ENCODE assay signal across 2 cellular contexts in genomic region chr17:66975188-66975587, GRCh38.
TF ChIP-seq lines count a peak whose summit lies in the region.

No MANE protein-coding gene starts in this region.

TF ChIP-seq in A549, 52 proteins besides CTCF, POLR2A, EP300 and RAD21 (continued from another document):
- TF ChIP-seq KDM1A (IDR thresholded peaks at IDR 0.05; ENCODE audit: low read depth), result peak; percentile 41; the same call in 1 of the 2 replicates
- no peak for TF ChIP-seq HOXA7 (CRISPR knock-in tag; IDR thresholded peaks at IDR 0.05)
- TF ChIP-seq ZNF302 (CRISPR knock-in tag; IDR thresholded peaks at IDR 0.05), result no peak

TF ChIP-seq in HCT116, 20 proteins besides CTCF, POLR2A, EP300 and RAD21 (continued from another document):
- TF ChIP-seq TCF7L2 (IDR thresholded peaks at IDR 0.05; ENCODE audit: borderline replicate concordance, extremely low read depth, insufficient read depth, insufficient read length) (no peak), SIN3A (IDR thresholded peaks at IDR 0.05; ENCODE audit: low read depth) (no peak), EGR1 (IDR thresholded peaks at IDR 0.05; ENCODE audit: low read depth) (no peak), CBX3 (IDR thresholded peaks at IDR 0.05; ENCODE audit: low read depth) (no peak), EZH2phosphoT487 (IDR thresholded peaks at IDR 0.05; ENCODE audit: borderline replicate concordance) (no peak), FOSL1 (IDR thresholded peaks at IDR 0.05; ENCODE audit: low read depth) (no peak), ZFX (IDR thresholded peaks at IDR 0.05) (no peak), JUND (IDR thresholded peaks at IDR 0.05) (no peak), SP1 (IDR thresholded peaks at IDR 0.05; ENCODE audit: low read depth) (no peak), YY1 (IDR thresholded peaks at IDR 0.05; ENCODE audit: extremely low read depth, insufficient replicate concordance, low read depth, low read length) (no peak), CEBPB (IDR thresholded peaks at IDR 0.05; ENCODE audit: low read depth) (no peak), MAX (IDR thresholded peaks at IDR 0.05) (no peak), ATF3 (IDR thresholded peaks at IDR 0.05) (no peak), REST (IDR thresholded peaks at IDR 0.05; ENCODE audit: low read depth) (no peak), ELF1 (IDR thresholded peaks at IDR 0.05; ENCODE audit: borderline replicate concordance, low read depth) (no peak), ZNF274 (IDR thresholded peaks at IDR 0.05; ENCODE audit: low read depth, low read length) (no peak), ZBTB33 (IDR thresholded peaks at IDR 0.05; ENCODE audit: extremely low read depth, insufficient replicate concordance, low read length) (no peak)
